In the genomic region with DNA sequence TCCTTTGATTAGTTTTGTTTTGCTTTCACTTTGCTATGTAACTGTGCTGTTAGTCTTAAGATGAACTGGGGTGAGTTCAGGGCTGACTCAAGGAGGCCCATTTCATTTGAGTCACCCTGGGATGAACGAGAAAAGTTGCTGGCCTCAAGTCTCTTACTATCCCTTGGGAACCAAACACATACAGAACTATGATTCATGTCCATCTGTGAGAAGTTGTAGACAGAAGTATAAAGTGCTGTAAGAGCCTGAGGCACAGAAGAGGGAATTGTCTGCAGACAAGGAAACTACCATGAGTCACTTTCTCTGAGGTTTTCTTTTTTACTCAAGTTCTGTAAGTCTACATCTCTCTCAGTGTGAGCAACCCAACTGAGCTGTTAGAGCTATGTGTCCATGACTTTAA, we compare ENCODE assay signal across 8 cellular contexts.
A peak's percentile ranks its signal among the peaks of the same experiment; 100 is the strongest.
DNase-seq lines count a peak whose midpoint lies in the region; ATAC-seq and TF ChIP-seq lines count a peak whose summit lies in the region.

No MANE protein-coding gene starts in this region.

- no peak overlapping the region; a peak in 1 of 20 replicates for H3K4me3 ChIP-seq in BLaER1 treated with 17β-estradiol and CSF1 and Interleukin-3, amounts not matched to agents 10 nM and 100 nM
- H3K4me3 ChIP-seq in right atrium auricular region (no peak overlapping the region), tibial nerve (no peak overlapping the region)

- no peak for DNase-seq in activated T-helper 2 cell treated with anti-CD3 and anti-CD28 coated beads, Interferon-gamma antibody, Interleukin-2, Interleukin-4, amounts not matched to agents 10 μg/mL and 5 μg/mL and 100 μg/mL, durations not matched to agents 14 hours and 24 hours and 36 hours (ENCODE audit: low spot score)
- DNase-seq in right atrium auricular region (ENCODE audit: low spot score) (peak; percentile 78), tibial nerve (ENCODE audit: low spot score in 2 of 2) (no peak), DMS79 treated with DMSO at 0.1 percent for 48 hours (lab: John Stamatoyannopoulos, UW) (no peak), NCI-H82 (lab: John Stamatoyannopoulos, UW) (no peak)

- peak overlapping the region in 2 of 11 experiments; percentile 30 to 32; a peak in 2 of 22 replicates for H3K9ac ChIP-seq in BLaER1 treated with 17β-estradiol and CSF1 and Interleukin-3, amounts not matched to agents 10 nM and 100 nM

- peak in 1 of 2 donors; percentile 48 for TF ChIP-seq EP300 in tibial nerve (IDR thresholded peaks at IDR 0.05)

- intact Hi-C loops in activated T-helper 2 cell treated with anti-CD3 and anti-CD28 coated beads, Interferon-gamma antibody, Interleukin-2, Interleukin-4, amounts not matched to agents 10 μg/mL and 5 μg/mL and 100 μg/mL, durations not matched to agents 14 hours and 24 hours and 36 hours (cut with micrococcal nuclease): loop anchor here (1.0 to 5.0 kb wide), 2 partner anchors 46 to 182 kb away; a partner anchor contains a TSS

- H3K4me1 ChIP-seq in BLaER1 treated with 17β-estradiol and CSF1 and Interleukin-3, amounts not matched to agents 10 nM and 100 nM: peaks cover 0 to 21% (median 13%) of the 10 kb centered on the region in 10 experiments; a peak in 16 of 20 replicates
- H3K4me1 ChIP-seq in right atrium auricular region (peaks cover 0 to 31% of the 10 kb centered on the region in 2 donors), tibial nerve (peaks cover 0 to 25% (median 2%) of the 10 kb centered on the region in 4 donors)

- H3K27ac ChIP-seq in BLaER1 treated with 17β-estradiol and CSF1 and Interleukin-3, amounts not matched to agents 10 nM and 100 nM: peak overlapping the region; percentile 31 to 74 (median 53); a peak in 20 of 22 replicates
- H3K27ac ChIP-seq in right atrium auricular region: peak overlapping the region; percentile 41 to 70
- H3K27ac ChIP-seq in tibial nerve: peak overlapping the region in 3 of 4 donors; percentile 44 to 74 (median 63)

- no peaks in the 10 kb centered on the region for H3K36me3 ChIP-seq in BLaER1 treated with 17β-estradiol and CSF1 and Interleukin-3, amounts not matched to agents 10 nM and 100 nM
- H3K36me3 ChIP-seq in right atrium auricular region: no peaks in the 10 kb centered on the region
- H3K36me3 ChIP-seq in tibial nerve: no peaks in the 10 kb centered on the region

- H3K27me3 ChIP-seq in BLaER1 treated with 17β-estradiol and CSF1 and Interleukin-3, amounts not matched to agents 10 nM and 100 nM: no peaks in the 10 kb centered on the region
- H3K27me3 ChIP-seq in right atrium auricular region: no peaks in the 10 kb centered on the region
- no peaks in the 10 kb centered on the region for H3K27me3 ChIP-seq in tibial nerve

- peaks cover 13% of the 10 kb centered on the region for H3K4me1 Mint-ChIP-seq in activated T-helper 2 cell treated with anti-CD3 and anti-CD28 coated beads, Interferon-gamma antibody, Interleukin-2, Interleukin-4, amounts not matched to agents 10 μg/mL and 5 μg/mL and 100 μg/mL, durations not matched to agents 14 hours and 24 hours and 36 hours (ENCODE audit: low read depth)

- no peaks in the 10 kb centered on the region for H3K9me3 Mint-ChIP-seq in activated T-helper 2 cell treated with anti-CD3 and anti-CD28 coated beads, Interferon-gamma antibody, Interleukin-2, Interleukin-4, amounts not matched to agents 10 μg/mL and 5 μg/mL and 100 μg/mL, durations not matched to agents 14 hours and 24 hours and 36 hours

- peak overlapping the region; percentile 43 for H3K27ac Mint-ChIP-seq in activated T-helper 2 cell treated with anti-CD3 and anti-CD28 coated beads, Interferon-gamma antibody, Interleukin-2, Interleukin-4, amounts not matched to agents 10 μg/mL and 5 μg/mL and 100 μg/mL, durations not matched to agents 14 hours and 24 hours and 36 hours

- H3K4me2 ChIP-seq in BLaER1 treated with 17β-estradiol and CSF1 and Interleukin-3, amounts not matched to agents 10 nM and 100 nM: peak overlapping the region in 9 of 11 experiments; percentile 7 to 69 (median 47); a peak in 15 of 22 replicates

- peak; percentile 89 for ATAC-seq in GM19328 (IDR thresholded peaks at IDR 0.05; ENCODE audit: unreplicated experiment)
- ATAC-seq in HG03196 (IDR thresholded peaks at IDR 0.05; ENCODE audit: unreplicated experiment): peak; percentile 94

- H3K9me3 ChIP-seq in BLaER1 treated with 17β-estradiol and CSF1 and Interleukin-3, amounts not matched to agents 10 nM and 100 nM (replicated peaks in 1 of 11): peaks cover 7 to 16% (median 12%) of the 10 kb centered on the region in 11 experiments; a peak in 17 of 22 replicates
- H3K9me3 ChIP-seq in right atrium auricular region (peaks cover 0 to 7% of the 10 kb centered on the region in 2 donors), tibial nerve (no peaks in the 10 kb centered on the region)

- TF ChIP-seq CTCF in right atrium auricular region (IDR thresholded peaks at IDR 0.05) (no peak), tibial nerve (IDR thresholded peaks at IDR 0.05) (no peak)

- peak overlapping the region; percentile 22 for H3K4me3 Mint-ChIP-seq in activated T-helper 2 cell treated with anti-CD3 and anti-CD28 coated beads, Interferon-gamma antibody, Interleukin-2, Interleukin-4, amounts not matched to agents 10 μg/mL and 5 μg/mL and 100 μg/mL, durations not matched to agents 14 hours and 24 hours and 36 hours (ENCODE audit: low read depth)

- WGBS in tibial nerve, 2 donors: 0 to 7% methylated on average over 1 of the region's 1 CpG

- no peak for TF ChIP-seq POLR2A in tibial nerve (IDR thresholded peaks at IDR 0.05)

- no peaks in the 10 kb centered on the region for H4K20me1 ChIP-seq in BLaER1 treated with 17β-estradiol and CSF1 and Interleukin-3, amounts not matched to agents 10 nM and 100 nM

- H3K36me3 Mint-ChIP-seq in activated T-helper 2 cell treated with anti-CD3 and anti-CD28 coated beads, Interferon-gamma antibody, Interleukin-2, Interleukin-4, amounts not matched to agents 10 μg/mL and 5 μg/mL and 100 μg/mL, durations not matched to agents 14 hours and 24 hours and 36 hours (ENCODE audit: low read depth): no peaks in the 10 kb centered on the region

- H3K27me3 Mint-ChIP-seq in activated T-helper 2 cell treated with anti-CD3 and anti-CD28 coated beads, Interferon-gamma antibody, Interleukin-2, Interleukin-4, amounts not matched to agents 10 μg/mL and 5 μg/mL and 100 μg/mL, durations not matched to agents 14 hours and 24 hours and 36 hours (ENCODE audit: low read depth): peaks cover 10% of the 10 kb centered on the region
